1 cellular context compared by ENCODE assay signal in the genomic region with DNA sequence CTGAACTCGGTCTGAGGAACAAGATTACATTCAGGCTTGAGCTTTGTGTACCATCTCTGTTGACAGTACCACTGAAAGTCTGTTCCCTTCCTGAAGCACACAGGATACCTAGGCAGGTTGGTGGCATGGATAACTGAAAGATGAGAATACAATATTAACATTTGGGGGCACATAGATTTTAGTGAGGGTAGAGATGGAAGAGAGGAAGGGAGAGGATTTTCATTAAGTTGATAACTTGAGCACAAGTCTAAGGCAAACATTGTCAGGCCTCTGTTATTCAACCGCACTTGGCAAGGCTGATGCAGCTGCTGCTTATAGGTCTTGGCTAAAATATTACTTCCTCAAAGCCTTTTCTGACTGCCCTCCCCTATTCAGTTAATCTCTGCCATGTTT.
TF ChIP-seq lines count a peak whose summit lies in the region.

No MANE protein-coding gene starts in this region.

TF ChIP-seq in HepG2, 621 proteins besides CTCF, POLR2A, EP300 and RAD21 (continued from another document and continues in another):
- TF ChIP-seq, protein P1, sequence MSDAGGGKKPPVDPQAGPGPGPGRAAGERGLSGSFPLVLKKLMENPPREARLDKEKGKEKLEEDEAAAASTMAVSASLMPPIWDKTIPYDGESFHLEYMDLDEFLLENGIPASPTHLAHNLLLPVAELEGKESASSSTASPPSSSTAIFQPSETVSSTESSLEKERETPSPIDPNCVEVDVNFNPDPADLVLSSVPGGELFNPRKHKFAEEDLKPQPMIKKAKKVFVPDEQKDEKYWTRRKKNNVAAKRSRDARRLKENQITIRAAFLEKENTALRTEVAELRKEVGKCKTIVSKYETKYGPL (CRISPR knock-in tag; IDR thresholded peaks at IDR 0.05): no peak
- TF ChIP-seq GZF1 (CRISPR knock-in tag; IDR thresholded peaks at IDR 0.05): no peak
- TF ChIP-seq LCORL (IDR thresholded peaks at IDR 0.05): no peak
- TF ChIP-seq LCORL (CRISPR knock-in tag; IDR thresholded peaks at IDR 0.05): no peak
- no peak for TF ChIP-seq HMGA1 (CRISPR knock-in tag; conservative IDR thresholded peaks at IDR 0.05)
- no peak for TF ChIP-seq ZKSCAN5 (CRISPR knock-in tag; IDR thresholded peaks at IDR 0.05)
- TF ChIP-seq, protein P2, sequence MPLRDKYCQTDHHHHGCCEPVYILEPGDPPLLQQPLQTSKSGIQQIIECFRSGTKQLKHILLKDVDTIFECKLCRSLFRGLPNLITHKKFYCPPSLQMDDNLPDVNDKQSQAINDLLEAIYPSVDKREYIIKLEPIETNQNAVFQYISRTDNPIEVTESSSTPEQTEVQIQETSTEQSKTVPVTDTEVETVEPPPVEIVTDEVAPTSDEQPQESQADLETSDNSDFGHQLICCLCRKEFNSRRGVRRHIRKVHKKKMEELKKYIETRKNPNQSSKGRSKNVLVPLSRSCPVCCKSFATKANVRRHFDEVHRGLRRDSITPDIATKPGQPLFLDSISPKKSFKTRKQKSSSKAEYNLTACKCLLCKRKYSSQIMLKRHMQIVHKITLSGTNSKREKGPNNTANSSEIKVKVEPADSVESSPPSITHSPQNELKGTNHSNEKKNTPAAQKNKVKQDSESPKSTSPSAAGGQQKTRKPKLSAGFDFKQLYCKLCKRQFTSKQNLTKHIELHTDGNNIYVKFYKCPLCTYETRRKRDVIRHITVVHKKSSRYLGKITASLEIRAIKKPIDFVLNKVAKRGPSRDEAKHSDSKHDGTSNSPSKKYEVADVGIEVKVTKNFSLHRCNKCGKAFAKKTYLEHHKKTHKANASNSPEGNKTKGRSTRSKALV (CRISPR knock-in tag; IDR thresholded peaks at IDR 0.05): no peak
- no peak for TF ChIP-seq ZEB1 (IDR thresholded peaks at IDR 0.05; ENCODE audit: insufficient replicate concordance, low read depth)
- TF ChIP-seq ZSCAN30 (CRISPR knock-in tag; IDR thresholded peaks at IDR 0.05): no peak
- TF ChIP-seq HMG20B (CRISPR knock-in tag; conservative IDR thresholded peaks at IDR 0.05): no peak
- TF ChIP-seq, protein P3, sequence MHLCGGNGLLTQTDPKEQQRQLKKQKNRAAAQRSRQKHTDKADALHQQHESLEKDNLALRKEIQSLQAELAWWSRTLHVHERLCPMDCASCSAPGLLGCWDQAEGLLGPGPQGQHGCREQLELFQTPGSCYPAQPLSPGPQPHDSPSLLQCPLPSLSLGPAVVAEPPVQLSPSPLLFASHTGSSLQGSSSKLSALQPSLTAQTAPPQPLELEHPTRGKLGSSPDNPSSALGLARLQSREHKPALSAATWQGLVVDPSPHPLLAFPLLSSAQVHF (CRISPR knock-in tag; IDR thresholded peaks at IDR 0.05): no peak
- 0 out of 2 replicates have a peak, but pooled peaks have one; percentile 24 for TF ChIP-seq ZNF317 (CRISPR knock-in tag; IDR thresholded peaks at IDR 0.05)
- TF ChIP-seq ZNF501 (CRISPR knock-in tag; IDR thresholded peaks at IDR 0.05): no peak
- TF ChIP-seq, protein P4, sequence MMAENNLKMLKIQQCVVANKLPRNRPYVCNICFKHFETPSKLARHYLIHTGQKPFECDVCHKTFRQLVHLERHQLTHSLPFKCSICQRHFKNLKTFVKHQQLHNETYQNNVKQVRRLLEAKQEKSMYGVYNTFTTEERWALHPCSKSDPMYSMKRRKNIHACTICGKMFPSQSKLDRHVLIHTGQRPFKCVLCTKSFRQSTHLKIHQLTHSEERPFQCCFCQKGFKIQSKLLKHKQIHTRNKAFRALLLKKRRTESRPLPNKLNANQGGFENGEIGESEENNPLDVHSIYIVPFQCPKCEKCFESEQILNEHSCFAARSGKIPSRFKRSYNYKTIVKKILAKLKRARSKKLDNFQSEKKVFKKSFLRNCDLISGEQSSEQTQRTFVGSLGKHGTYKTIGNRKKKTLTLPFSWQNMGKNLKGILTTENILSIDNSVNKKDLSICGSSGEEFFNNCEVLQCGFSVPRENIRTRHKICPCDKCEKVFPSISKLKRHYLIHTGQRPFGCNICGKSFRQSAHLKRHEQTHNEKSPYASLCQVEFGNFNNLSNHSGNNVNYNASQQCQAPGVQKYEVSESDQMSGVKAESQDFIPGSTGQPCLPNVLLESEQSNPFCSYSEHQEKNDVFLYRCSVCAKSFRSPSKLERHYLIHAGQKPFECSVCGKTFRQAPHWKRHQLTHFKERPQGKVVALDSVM (CRISPR knock-in tag; IDR thresholded peaks at IDR 0.05): no peak
- no peak for TF ChIP-seq NR2F6 (IDR thresholded peaks at IDR 0.05)
- TF ChIP-seq NR2F6 (CRISPR knock-in tag; IDR thresholded peaks at IDR 0.05): no peak
- no peak for TF ChIP-seq ZSCAN29 (CRISPR knock-in tag; conservative IDR thresholded peaks at IDR 0.05)
- TF ChIP-seq CENPX (CRISPR knock-in tag; IDR thresholded peaks at IDR 0.05): no peak
- TF ChIP-seq IKZF1 (IDR thresholded peaks at IDR 0.05): no peak
- TF ChIP-seq ZNF180 (CRISPR knock-in tag; IDR thresholded peaks at IDR 0.05; ENCODE audit: borderline replicate concordance, low read depth): no peak
- no peak for TF ChIP-seq JDP2 (CRISPR knock-in tag; IDR thresholded peaks at IDR 0.05; ENCODE audit: borderline replicate concordance)
- TF ChIP-seq ZNF34 (CRISPR knock-in tag; IDR thresholded peaks at IDR 0.05; ENCODE audit: borderline replicate concordance): no peak
- TF ChIP-seq ZFP36L2 (CRISPR knock-in tag; IDR thresholded peaks at IDR 0.05): no peak
- no peak; the same call in 1 of the 2 replicates for TF ChIP-seq CEBPB (IDR thresholded peaks at IDR 0.05; ENCODE audit: borderline replicate concordance, low read depth, low read length)
- TF ChIP-seq, protein P5, sequence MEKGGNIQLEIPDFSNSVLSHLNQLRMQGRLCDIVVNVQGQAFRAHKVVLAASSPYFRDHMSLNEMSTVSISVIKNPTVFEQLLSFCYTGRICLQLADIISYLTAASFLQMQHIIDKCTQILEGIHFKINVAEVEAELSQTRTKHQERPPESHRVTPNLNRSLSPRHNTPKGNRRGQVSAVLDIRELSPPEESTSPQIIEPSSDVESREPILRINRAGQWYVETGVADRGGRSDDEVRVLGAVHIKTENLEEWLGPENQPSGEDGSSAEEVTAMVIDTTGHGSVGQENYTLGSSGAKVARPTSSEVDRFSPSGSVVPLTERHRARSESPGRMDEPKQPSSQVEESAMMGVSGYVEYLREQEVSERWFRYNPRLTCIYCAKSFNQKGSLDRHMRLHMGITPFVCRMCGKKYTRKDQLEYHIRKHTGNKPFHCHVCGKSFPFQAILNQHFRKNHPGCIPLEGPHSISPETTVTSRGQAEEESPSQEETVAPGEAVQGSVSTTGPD (CRISPR knock-in tag; IDR thresholded peaks at IDR 0.05): no peak
- no peak for TF ChIP-seq FOXK2 (IDR thresholded peaks at IDR 0.05)
- no peak for TF ChIP-seq TEAD2 (CRISPR knock-in tag; IDR thresholded peaks at IDR 0.05)
- no peak for TF ChIP-seq SKI (IDR thresholded peaks at IDR 0.05; ENCODE audit: partially characterized antibody)
- TF ChIP-seq ARNTL (CRISPR knock-in tag; IDR thresholded peaks at IDR 0.05): no peak
- TF ChIP-seq ZNF264 (CRISPR knock-in tag; IDR thresholded peaks at IDR 0.05): no peak
- TF ChIP-seq, protein P6, sequence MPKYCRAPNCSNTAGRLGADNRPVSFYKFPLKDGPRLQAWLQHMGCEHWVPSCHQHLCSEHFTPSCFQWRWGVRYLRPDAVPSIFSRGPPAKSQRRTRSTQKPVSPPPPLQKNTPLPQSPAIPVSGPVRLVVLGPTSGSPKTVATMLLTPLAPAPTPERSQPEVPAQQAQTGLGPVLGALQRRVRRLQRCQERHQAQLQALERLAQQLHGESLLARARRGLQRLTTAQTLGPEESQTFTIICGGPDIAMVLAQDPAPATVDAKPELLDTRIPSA (CRISPR knock-in tag; IDR thresholded peaks at IDR 0.05; ENCODE audit: borderline replicate concordance): no peak
- TF ChIP-seq ZKSCAN1 (IDR thresholded peaks at IDR 0.05; ENCODE audit: low read length): no peak
- 0 out of 2 replicates have a peak, but pooled peaks have one; percentile 31 for TF ChIP-seq ZKSCAN8 (CRISPR knock-in tag; IDR thresholded peaks at IDR 0.05; ENCODE audit: borderline replicate concordance)
- no peak for TF ChIP-seq ZNF205 (CRISPR knock-in tag; IDR thresholded peaks at IDR 0.05)
- TF ChIP-seq, protein P7, sequence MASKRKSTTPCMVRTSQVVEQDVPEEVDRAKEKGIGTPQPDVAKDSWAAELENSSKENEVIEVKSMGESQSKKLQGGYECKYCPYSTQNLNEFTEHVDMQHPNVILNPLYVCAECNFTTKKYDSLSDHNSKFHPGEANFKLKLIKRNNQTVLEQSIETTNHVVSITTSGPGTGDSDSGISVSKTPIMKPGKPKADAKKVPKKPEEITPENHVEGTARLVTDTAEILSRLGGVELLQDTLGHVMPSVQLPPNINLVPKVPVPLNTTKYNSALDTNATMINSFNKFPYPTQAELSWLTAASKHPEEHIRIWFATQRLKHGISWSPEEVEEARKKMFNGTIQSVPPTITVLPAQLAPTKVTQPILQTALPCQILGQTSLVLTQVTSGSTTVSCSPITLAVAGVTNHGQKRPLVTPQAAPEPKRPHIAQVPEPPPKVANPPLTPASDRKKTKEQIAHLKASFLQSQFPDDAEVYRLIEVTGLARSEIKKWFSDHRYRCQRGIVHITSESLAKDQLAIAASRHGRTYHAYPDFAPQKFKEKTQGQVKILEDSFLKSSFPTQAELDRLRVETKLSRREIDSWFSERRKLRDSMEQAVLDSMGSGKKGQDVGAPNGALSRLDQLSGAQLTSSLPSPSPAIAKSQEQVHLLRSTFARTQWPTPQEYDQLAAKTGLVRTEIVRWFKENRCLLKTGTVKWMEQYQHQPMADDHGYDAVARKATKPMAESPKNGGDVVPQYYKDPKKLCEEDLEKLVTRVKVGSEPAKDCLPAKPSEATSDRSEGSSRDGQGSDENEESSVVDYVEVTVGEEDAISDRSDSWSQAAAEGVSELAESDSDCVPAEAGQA (IDR thresholded peaks at IDR 0.05; ENCODE audit: low read depth): no peak
- TF ChIP-seq, protein P7 (CRISPR knock-in tag; IDR thresholded peaks at IDR 0.05; ENCODE audit: borderline replicate concordance): no peak
- no peak for TF ChIP-seq ZNF724P (CRISPR knock-in tag; IDR thresholded peaks at IDR 0.05; ENCODE audit: borderline replicate concordance)
- no peak for TF ChIP-seq ZNF354B (CRISPR knock-in tag; IDR thresholded peaks at IDR 0.05)
- TF ChIP-seq ZNF792 (CRISPR knock-in tag; IDR thresholded peaks at IDR 0.05): no peak
- TF ChIP-seq SP140L (CRISPR knock-in tag; IDR thresholded peaks at IDR 0.05; ENCODE audit: borderline replicate concordance): no peak
- no peak for TF ChIP-seq MYNN (CRISPR knock-in tag; IDR thresholded peaks at IDR 0.05; ENCODE audit: low read depth)
- TF ChIP-seq ZNF816 (CRISPR knock-in tag; IDR thresholded peaks at IDR 0.05; ENCODE audit: borderline replicate concordance): no peak
- TF ChIP-seq, protein P8, sequence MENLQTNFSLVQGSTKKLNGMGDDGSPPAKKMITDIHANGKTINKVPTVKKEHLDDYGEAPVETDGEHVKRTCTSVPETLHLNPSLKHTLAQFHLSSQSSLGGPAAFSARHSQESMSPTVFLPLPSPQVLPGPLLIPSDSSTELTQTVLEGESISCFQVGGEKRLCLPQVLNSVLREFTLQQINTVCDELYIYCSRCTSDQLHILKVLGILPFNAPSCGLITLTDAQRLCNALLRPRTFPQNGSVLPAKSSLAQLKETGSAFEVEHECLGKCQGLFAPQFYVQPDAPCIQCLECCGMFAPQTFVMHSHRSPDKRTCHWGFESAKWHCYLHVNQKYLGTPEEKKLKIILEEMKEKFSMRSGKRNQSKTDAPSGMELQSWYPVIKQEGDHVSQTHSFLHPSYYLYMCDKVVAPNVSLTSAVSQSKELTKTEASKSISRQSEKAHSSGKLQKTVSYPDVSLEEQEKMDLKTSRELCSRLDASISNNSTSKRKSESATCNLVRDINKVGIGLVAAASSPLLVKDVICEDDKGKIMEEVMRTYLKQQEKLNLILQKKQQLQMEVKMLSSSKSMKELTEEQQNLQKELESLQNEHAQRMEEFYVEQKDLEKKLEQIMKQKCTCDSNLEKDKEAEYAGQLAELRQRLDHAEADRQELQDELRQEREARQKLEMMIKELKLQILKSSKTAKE (CRISPR knock-in tag; IDR thresholded peaks at IDR 0.05; ENCODE audit: borderline replicate concordance): 0 out of 2 replicates have a peak, but pooled peaks have one; percentile 17
- peak; percentile 92 for TF ChIP-seq AGO2 (optimal IDR thresholded peaks at IDR 0.05; ENCODE audit: low read depth, low read length)
- TF ChIP-seq ZNF224 (CRISPR knock-in tag; IDR thresholded peaks at IDR 0.05): no peak
- TF ChIP-seq NR1H2 (CRISPR knock-in tag; IDR thresholded peaks at IDR 0.05; ENCODE audit: borderline replicate concordance, low read depth): no peak
- TF ChIP-seq PTBP1 (IDR thresholded peaks at IDR 0.05; ENCODE audit: low read depth, low read length, poor library complexity, severe bottlenecking): no peak
- TF ChIP-seq PHF8 (CRISPR knock-in tag; IDR thresholded peaks at IDR 0.05): no peak
- TF ChIP-seq, protein P9, sequence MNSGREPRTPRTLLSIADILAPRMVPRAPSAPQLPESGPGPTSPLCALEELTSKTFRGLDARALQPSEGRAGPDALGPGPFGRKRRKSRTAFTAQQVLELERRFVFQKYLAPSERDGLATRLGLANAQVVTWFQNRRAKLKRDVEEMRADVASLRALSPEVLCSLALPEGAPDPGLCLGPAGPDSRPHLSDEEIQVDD (CRISPR knock-in tag; IDR thresholded peaks at IDR 0.05; ENCODE audit: borderline replicate concordance): no peak
- TF ChIP-seq ZNF772 (CRISPR knock-in tag; IDR thresholded peaks at IDR 0.05): no peak
- no peak for TF ChIP-seq TOE1 (CRISPR knock-in tag; IDR thresholded peaks at IDR 0.05)
- no peak for TF ChIP-seq CCAR2 (optimal IDR thresholded peaks at IDR 0.05; ENCODE audit: low read depth, low read length)
- TF ChIP-seq, protein P10, sequence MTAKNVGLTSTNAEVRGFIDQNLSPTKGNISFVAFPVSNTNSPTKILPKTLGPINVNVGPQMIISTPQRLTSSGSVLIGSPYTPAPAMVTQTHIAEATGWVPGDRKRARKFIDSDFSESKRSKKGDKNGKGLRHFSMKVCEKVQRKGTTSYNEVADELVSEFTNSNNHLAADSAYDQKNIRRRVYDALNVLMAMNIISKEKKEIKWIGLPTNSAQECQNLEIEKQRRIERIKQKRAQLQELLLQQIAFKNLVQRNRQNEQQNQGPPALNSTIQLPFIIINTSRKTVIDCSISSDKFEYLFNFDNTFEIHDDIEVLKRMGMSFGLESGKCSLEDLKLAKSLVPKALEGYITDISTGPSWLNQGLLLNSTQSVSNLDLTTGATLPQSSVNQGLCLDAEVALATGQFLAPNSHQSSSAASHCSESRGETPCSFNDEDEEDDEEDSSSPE (CRISPR knock-in tag; IDR thresholded peaks at IDR 0.05): no peak
- TF ChIP-seq ZNF878 (CRISPR knock-in tag; IDR thresholded peaks at IDR 0.05): no peak
- no peak for TF ChIP-seq ZNF546 (CRISPR knock-in tag; conservative IDR thresholded peaks at IDR 0.05)
